In genomic region chr3:87298111-87298718, GRCh38 we compare ENCODE assay signal across 9 cellular contexts. TPM values are rescaled to one million over a fixed set of nuclear protein-coding genes. Genes with fewer than 3 reads are reported as not detected.
DNase-seq lines count a peak whose midpoint lies in the region; ATAC-seq, FAIRE-seq and TF ChIP-seq lines count a peak whose summit lies in the region.
"Had no signal": no experiment of that assay in that cellular context is flagged by ENCODE, and none has a peak within 500 bp of the region (broad histone marks: within the 10 kb centered on the region; RNA-seq: fewer than 3 reads in every experiment).

No MANE protein-coding gene starts in this region.

- ATAC-seq in GM18867 (IDR thresholded peaks at IDR 0.05; ENCODE audit: unreplicated experiment) (peak; percentile 90), HG03060 (IDR thresholded peaks at IDR 0.05; ENCODE audit: low read depth, unreplicated experiment) (peak; percentile 74)

- H3K4me1 ChIP-seq in liver (ENCODE audit: control insufficient read depth in 4 of 4, insufficient read depth in 4 of 4, low read length in 3 of 4): peaks cover 0 to 3% (median 0%) of the 10 kb centered on the region in 4 donors

- peak; percentile 84 to 86 for TF ChIP-seq RAD21 in liver (IDR thresholded peaks at IDR 0.05)

- in situ Hi-C loops in brain microvascular endothelial cell (cut with HindIII; ENCODE audit: low pct_ligation_motif_present, low sequenced_read_pairs): no loop called here

- FAIRE-seq in D721Med (lab: Jason Lieb, UNC): peak; percentile 90

- WGBS in liver: 9% methylated on average over 3 of the region's 3 CpGs

- H3K27me3 ChIP-seq in brain microvascular endothelial cell (replicated peaks) (no peaks in the 10 kb centered on the region), liver (ENCODE audit: control insufficient read depth in 4 of 4, insufficient read depth in 4 of 4, low read length in 3 of 4) (no peaks in the 10 kb centered on the region)

- DNase-seq in D721Med (ENCODE audit: insufficient read length, low spot score): no peak
- peak; percentile 38 for DNase-seq in NCI-H2227 treated with DMSO at 0.1 percent for 48 hours (lab: John Stamatoyannopoulos, UW)
- DNase-seq in brain microvascular endothelial cell: no peak
- no peak for DNase-seq in stimulated activated CD4-positive, alpha-beta T cell treated with anti-CD3 and anti-CD28 coated beads, Interleukin-4, amount 100 ng/mL, for 1 hour
- no peak for DNase-seq in effector CD4-positive, alpha-beta T cell
- DNase-seq: activated T-cell treated with anti-CD3 and anti-CD28 coated beads, Interleukin-2, amount 50 U/mL, for 4 hours had no signal

- no peaks in the 10 kb centered on the region for H3K9me3 ChIP-seq in liver (ENCODE audit: control insufficient read depth in 4 of 4, low read length in 3 of 4)

- H3K9ac ChIP-seq in liver (ENCODE audit: low read depth in 1 of 2, low read length in 2 of 2): no peak overlapping the region

- H3K36me3 ChIP-seq in brain microvascular endothelial cell (replicated peaks) (no peaks in the 10 kb centered on the region), liver (ENCODE audit: control insufficient read depth in 4 of 4, insufficient read depth in 3 of 4, low read depth in 1 of 4, low read length in 3 of 4) (no peaks in the 10 kb centered on the region)

- peak; percentile 59 for TF ChIP-seq CTCF in D721Med (IDR thresholded peaks at IDR 0.05; ENCODE audit: insufficient read depth, missing control alignments)
- TF ChIP-seq CTCF in brain microvascular endothelial cell (IDR thresholded peaks at IDR 0.05; ENCODE audit: low read depth, low read length, missing control alignments): peak; percentile 33
- peak; percentile 68 for TF ChIP-seq CTCF in liver (IDR thresholded peaks at IDR 0.05; ENCODE audit: low read depth, low read length, missing input control)

- H3K27ac ChIP-seq in brain microvascular endothelial cell: no peak overlapping the region
- H3K27ac ChIP-seq in liver (ENCODE audit: low read depth in 1 of 2, low read length in 2 of 2): no peak overlapping the region

- H3K4me3 ChIP-seq in brain microvascular endothelial cell (ENCODE audit: low read depth, low read length) (no peak overlapping the region), liver (ENCODE audit: low read depth in 1 of 3, low read length in 3 of 3) (no peak overlapping the region)

TF ChIP-seq in liver, 16 proteins besides CTCF, POLR2A, EP300 and RAD21:
- TF ChIP-seq YY1 (IDR thresholded peaks at IDR 0.05) (peak; percentile 60), EGR1 (IDR thresholded peaks at IDR 0.05; ENCODE audit: low read depth in 2 of 2) (no peak)
TF ChIP-seq in liver: peak in this region for 1.

RNA-seq across cellular contexts. Expression of gene POU1F1, which starts 21.8 kb away (rescaled TPM):
- total RNA-seq in liver: not detected
- polyA plus RNA-seq in liver: not detected
- total RNA-seq: activated T-cell treated with anti-CD3 and anti-CD28 coated beads, Interleukin-2, amount 50 U/mL, for 4 hours had no signal
